Comparison of ENCODE assay signal across 8 cellular contexts in genomic region chr12:49776413-49776812, GRCh38. TPM values are rescaled to one million over a fixed set of nuclear protein-coding genes. Genes with fewer than 3 reads are reported as not detected.
DNase-seq lines count a peak whose midpoint lies in the region; ATAC-seq and TF ChIP-seq lines count a peak whose summit lies in the region.

No MANE protein-coding gene starts in this region.

- H3K4me3 Mint-ChIP-seq in activated naive CD8-positive, alpha-beta T cell treated with anti-CD3 and anti-CD28 coated beads, Interleukin-2, amount 10 ng/mL, durations not matched to agents 7 days and 5 days = no peak overlapping the region

- H3K27me3 Mint-ChIP-seq in activated naive CD8-positive, alpha-beta T cell treated with anti-CD3 and anti-CD28 coated beads, Interleukin-2, amount 10 ng/mL, durations not matched to agents 7 days and 5 days = peaks cover 18% of the 10 kb centered on the region

- peaks cover 13% of the 10 kb centered on the region for H3K4me1 Mint-ChIP-seq in activated naive CD8-positive, alpha-beta T cell treated with anti-CD3 and anti-CD28 coated beads, Interleukin-2, amount 10 ng/mL, durations not matched to agents 7 days and 5 days

- H3K27ac ChIP-seq in SJSA1 (no peak overlapping the region), heart right ventricle (no peak overlapping the region), psoas muscle (no peak overlapping the region)

- H3K27me3 ChIP-seq in SJSA1 (replicated peaks) (no peaks in the 10 kb centered on the region), heart right ventricle (no peaks in the 10 kb centered on the region), psoas muscle (ENCODE audit: insufficient read depth in 3 of 3, low read length in 2 of 3) (no peaks in the 10 kb centered on the region)

- TF ChIP-seq CTCF in LNCaP clone FGC (IDR thresholded peaks at IDR 0.05; ENCODE audit: control insufficient read depth, extremely low read depth, insufficient read depth) (peak; percentile 93), heart right ventricle (IDR thresholded peaks at IDR 0.05) (peak; percentile 60 to 86 (median 80)), psoas muscle (IDR thresholded peaks at IDR 0.05) (peak; percentile 84)

- H3K27ac Mint-ChIP-seq in activated naive CD8-positive, alpha-beta T cell treated with anti-CD3 and anti-CD28 coated beads, Interleukin-2, amount 10 ng/mL, durations not matched to agents 7 days and 5 days = peak overlapping the region; percentile 74

- POLR2A ChIA-PET in activated naive CD8-positive, alpha-beta T cell treated with anti-CD3 and anti-CD28 coated beads, Interleukin-2, amount 10 ng/mL, durations not matched to agents 7 days and 5 days (lab: Charles Lee) = no interaction called here

- H3K4me1 ChIP-seq in SJSA1 (replicated peaks) (peaks cover 6% of the 10 kb centered on the region), heart right ventricle (peaks cover 0 to 10% (median 5%) of the 10 kb centered on the region in 9 donors), psoas muscle (peaks cover 5% of the 10 kb centered on the region)

- no peaks in the 10 kb centered on the region for H3K36me3 Mint-ChIP-seq in activated naive CD8-positive, alpha-beta T cell treated with anti-CD3 and anti-CD28 coated beads, Interleukin-2, amount 10 ng/mL, durations not matched to agents 7 days and 5 days

- 13 to 14% methylated on average over 7 of the region's 7 CpGs for WGBS in heart right ventricle, 2 donors
- WGBS in psoas muscle, 3 donors = 12 to 13% (median 12%) methylated on average over 7 of the region's 7 CpGs

- H3K36me3 ChIP-seq in SJSA1 (no peaks in the 10 kb centered on the region), heart right ventricle (no peaks in the 10 kb centered on the region), psoas muscle (ENCODE audit: insufficient read depth in 1 of 2, low read depth in 1 of 2) (no peaks in the 10 kb centered on the region)

- peak; percentile 89 for ATAC-seq in activated naive CD8-positive, alpha-beta T cell treated with anti-CD3 and anti-CD28 coated beads, Interleukin-2, amount 10 ng/mL, durations not matched to agents 7 days and 5 days (ENCODE audit: low read depth)
- ATAC-seq in heart right ventricle = peak; percentile 73 to 94 (median 88)
- peak; percentile 90 to 97 (median 94) for ATAC-seq in psoas muscle
- no peak for ATAC-seq in HG03039 (IDR thresholded peaks at IDR 0.05; ENCODE audit: unreplicated experiment)

- H3K9me3 ChIP-seq in SJSA1 (replicated peaks) (no peaks in the 10 kb centered on the region), heart right ventricle (no peaks in the 10 kb centered on the region), psoas muscle (no peaks in the 10 kb centered on the region)

- H3K9me3 Mint-ChIP-seq in activated naive CD8-positive, alpha-beta T cell treated with anti-CD3 and anti-CD28 coated beads, Interleukin-2, amount 10 ng/mL, durations not matched to agents 7 days and 5 days = no peaks in the 10 kb centered on the region

- DNase-seq in NCI-H345 (lab: John Stamatoyannopoulos, UW) = peak; percentile 4
- DNase-seq in NCI-H345 treated with DMSO at 0.1 percent for 48 hours (lab: John Stamatoyannopoulos, UW; ENCODE audit: unreplicated experiment) = no peak
- peak; percentile 26 for DNase-seq in LNCaP clone FGC (ENCODE audit: low read depth)
- DNase-seq in SJSA1 (ENCODE audit: low read depth in 1 of 2, low spot score in 2 of 2) = peak; percentile 57 to 76
- DNase-seq in activated naive CD8-positive, alpha-beta T cell treated with anti-CD3 and anti-CD28 coated beads, Interleukin-2, amount 10 ng/mL, durations not matched to agents 7 days and 5 days = peak; percentile 64
- peak; percentile 51 to 59 for DNase-seq in heart right ventricle
- DNase-seq in psoas muscle = peak; percentile 72 to 85

- intact Hi-C loops in heart right ventricle (cut with DNase I) (loop anchor here in 9 of 10 donors (1.0 to 10.0 kb wide), 10 partner anchors 34 to 296 kb away; partner anchors contain the start of genes ASIC1 (in 3 of the 9), AQP5 (in 2 of the 9) and TMBIM6 (in 1 of the 9)), psoas muscle (cut with DNase I) (loop anchor here (2.0 to 5.0 kb wide), 4 partner anchors 62 to 281 kb away; partner anchors contain the start of gene ASIC1 (in 1 of the 2))

- H3K4me3 ChIP-seq in LNCaP clone FGC (ENCODE audit: low read depth, low read length) (no peak overlapping the region), SJSA1 (no peak overlapping the region), heart right ventricle (no peak overlapping the region), psoas muscle (peak overlapping the region; percentile 14)

RNA-seq across cellular contexts. Expression of gene TMBIM6, which starts 35.1 kb away (rescaled TPM):
- total RNA-seq in SJSA1 (2014; rRNA removed; shearing (Covaris generic)) = 417 and 432 TPM in 2 replicates
- total RNA-seq in activated naive CD8-positive, alpha-beta T cell treated with anti-CD3 and anti-CD28 coated beads, Interleukin-2, amount 10 ng/mL, durations not matched to agents 7 days and 5 days = 100 to 1,000 TPM; 426 to 431 TPM
- total RNA-seq in heart right ventricle (100 to 1,000 TPM; 174 to 322 (median 202) TPM), psoas muscle (100 to 1,000 TPM; 171 to 256 (median 241) TPM)
- polyA plus RNA-seq in heart right ventricle (100 to 1,000 TPM; 110 to 260 TPM), psoas muscle (100 to 1,000 TPM; 164 to 317 (median 250) TPM)

RNA-seq across cellular contexts. Expression of gene NCKAP5L, which starts 51.8 kb away (rescaled TPM):
- total RNA-seq in SJSA1 (2014; rRNA removed; shearing (Covaris generic)) = 35.7 and 43.5 TPM in 2 replicates
- 10 to 100 TPM; 10.3 to 11.0 TPM for total RNA-seq in activated naive CD8-positive, alpha-beta T cell treated with anti-CD3 and anti-CD28 coated beads, Interleukin-2, amount 10 ng/mL, durations not matched to agents 7 days and 5 days
- total RNA-seq in heart right ventricle (10 to 100 TPM; 17.3 to 32.1 (median 23.7) TPM), psoas muscle (10 to 100 TPM; 11.7 to 16.5 (median 12.8) TPM)
- polyA plus RNA-seq in heart right ventricle (10 to 100 TPM; 11.6 to 44.6 TPM), psoas muscle (1 to 10 TPM; 6.8 to 7.8 (median 7.1) TPM)
